Comparison of ENCODE assay signal across 9 cellular contexts in genomic region chr14:92352158-92352985, GRCh38. TPM values are rescaled to one million over a fixed set of nuclear protein-coding genes. Genes with fewer than 3 reads are reported as not detected.
DNase-seq lines count a peak whose midpoint lies in the region; ATAC-seq lines count a peak whose summit lies in the region.
"Had no signal": no experiment of that assay in that cellular context is flagged by ENCODE, and none has a peak within 500 bp of the region (broad histone marks: within the 10 kb centered on the region; RNA-seq: fewer than 3 reads in every experiment).

No MANE protein-coding gene starts in this region.

- no peak overlapping the region for H3K4me3 Mint-ChIP-seq in stimulated activated naive CD8-positive, alpha-beta T cell treated with anti-CD3 and anti-CD28 coated beads, Interleukin-15, amount 100 ng/mL, for 72 hours

- no peak overlapping the region for H3K9ac ChIP-seq in NT2/D1 (ENCODE audit: insufficient read length, low read depth)

- ATAC-seq in activated naive CD4-positive, alpha-beta T cell treated with anti-CD3 and anti-CD28 coated beads, Interleukin-2, amount 50 U/mL, for 72 hours: peak; percentile 34 to 44
- ATAC-seq in stimulated activated naive CD8-positive, alpha-beta T cell treated with anti-CD3 and anti-CD28 coated beads, Interleukin-15, amount 100 ng/mL, for 72 hours: peak; percentile 65
- no peak for ATAC-seq in GM18519 (IDR thresholded peaks at IDR 0.05; ENCODE audit: low FRiP score, unreplicated experiment)
- no peak for ATAC-seq in esophagus mucosa
- ATAC-seq: mucosa of descending colon had no signal

- H3K27me3 ChIP-seq in NT2/D1 (ENCODE audit: insufficient read depth, insufficient read length): no peaks in the 10 kb centered on the region

- no peaks in the 10 kb centered on the region for H3K4me1 ChIP-seq in NT2/D1 (ENCODE audit: insufficient read depth, insufficient read length)

- H3K27me3 Mint-ChIP-seq in stimulated activated naive CD8-positive, alpha-beta T cell treated with anti-CD3 and anti-CD28 coated beads, Interleukin-15, amount 100 ng/mL, for 72 hours: peaks cover 9% of the 10 kb centered on the region

- peaks cover 9% of the 10 kb centered on the region for H3K4me1 Mint-ChIP-seq in stimulated activated naive CD8-positive, alpha-beta T cell treated with anti-CD3 and anti-CD28 coated beads, Interleukin-15, amount 100 ng/mL, for 72 hours

- peak in 1 of 2 donors; percentile 46 for DNase-seq in activated naive CD4-positive, alpha-beta T cell treated with anti-CD3 and anti-CD28 coated beads, Interleukin-2, amount 50 U/mL, for 72 hours (ENCODE audit: low spot score in 2 of 2)
- DNase-seq in activated naive CD4-positive, alpha-beta T cell treated with Interleukin-2 at 50 U/mL for 16 hours: no peak
- DNase-seq in NT2/D1 (ENCODE audit: low read depth, low spot score) (peak; percentile 13), epidermal melanocyte (ENCODE audit: insufficient read length, low spot score) (peak; percentile 45), medulla oblongata (ENCODE audit: extremely low spot score) (no peak)
- DNase-seq in stimulated activated naive CD8-positive, alpha-beta T cell treated with anti-CD3 and anti-CD28 coated beads, Interleukin-15, amount 100 ng/mL, for 72 hours: peak; percentile 41 to 45

- H3K27ac Mint-ChIP-seq in activated naive CD4-positive, alpha-beta T cell treated with anti-CD3 and anti-CD28 coated beads, Interleukin-2, amount 50 U/mL, for 72 hours: no peak overlapping the region
- no peak overlapping the region for H3K27ac Mint-ChIP-seq in stimulated activated naive CD8-positive, alpha-beta T cell treated with anti-CD3 and anti-CD28 coated beads, Interleukin-15, amount 100 ng/mL, for 72 hours

- H3K4me3 ChIP-seq in NT2/D1 (ENCODE audit: insufficient read length, low read depth): no peak overlapping the region
- H3K4me3 ChIP-seq: mucosa of descending colon had no signal

- H3K9me3 ChIP-seq in NT2/D1 (ENCODE audit: insufficient read depth, low read length): no peaks in the 10 kb centered on the region
- H3K9me3 ChIP-seq: mucosa of descending colon had no signal

- H3K9me3 Mint-ChIP-seq in activated naive CD4-positive, alpha-beta T cell treated with anti-CD3 and anti-CD28 coated beads, Interleukin-2, amount 50 U/mL, for 72 hours: no peaks in the 10 kb centered on the region
- H3K9me3 Mint-ChIP-seq in stimulated activated naive CD8-positive, alpha-beta T cell treated with anti-CD3 and anti-CD28 coated beads, Interleukin-15, amount 100 ng/mL, for 72 hours: no peaks in the 10 kb centered on the region

- H3K36me3 Mint-ChIP-seq in activated naive CD4-positive, alpha-beta T cell treated with anti-CD3 and anti-CD28 coated beads, Interleukin-2, amount 50 U/mL, for 72 hours: no peaks in the 10 kb centered on the region

- H3K36me3 ChIP-seq in NT2/D1 (ENCODE audit: insufficient read depth, insufficient read length, low read length): no peaks in the 10 kb centered on the region

RNA-seq across cellular contexts. Expression of gene SLC24A4, which starts 29.4 kb away (rescaled TPM):
- not detected for total RNA-seq in activated naive CD4-positive, alpha-beta T cell treated with anti-CD3 and anti-CD28 coated beads, Interleukin-2, amount 50 U/mL, for 72 hours
- 0.04 TPM for total RNA-seq in esophagus mucosa

Comparison
In these comparisons a context has a peak if more than half of its experiments do, and no peak if none do; other contexts are left out.
1. ATAC-seq: peak in activated naive CD4-positive, alpha-beta T cell treated with anti-CD3 and anti-CD28 coated beads, Interleukin-2, amount 50 U/mL, for 72 hours (2 of 2) and stimulated activated naive CD8-positive, alpha-beta T cell treated with anti-CD3 and anti-CD28 coated beads, Interleukin-15, amount 100 ng/mL, for 72 hours (single experiment); none in GM18519 (single experiment) and esophagus mucosa (single experiment).
2. DNase-seq: peak in NT2/D1 (single experiment), epidermal melanocyte (single experiment) and stimulated activated naive CD8-positive, alpha-beta T cell treated with anti-CD3 and anti-CD28 coated beads, Interleukin-15, amount 100 ng/mL, for 72 hours (2 of 2); none in activated naive CD4-positive, alpha-beta T cell treated with Interleukin-2 at 50 U/mL for 16 hours (single experiment) and medulla oblongata (single experiment).